8 cellular contexts compared by ENCODE assay signal in the genomic region with DNA sequence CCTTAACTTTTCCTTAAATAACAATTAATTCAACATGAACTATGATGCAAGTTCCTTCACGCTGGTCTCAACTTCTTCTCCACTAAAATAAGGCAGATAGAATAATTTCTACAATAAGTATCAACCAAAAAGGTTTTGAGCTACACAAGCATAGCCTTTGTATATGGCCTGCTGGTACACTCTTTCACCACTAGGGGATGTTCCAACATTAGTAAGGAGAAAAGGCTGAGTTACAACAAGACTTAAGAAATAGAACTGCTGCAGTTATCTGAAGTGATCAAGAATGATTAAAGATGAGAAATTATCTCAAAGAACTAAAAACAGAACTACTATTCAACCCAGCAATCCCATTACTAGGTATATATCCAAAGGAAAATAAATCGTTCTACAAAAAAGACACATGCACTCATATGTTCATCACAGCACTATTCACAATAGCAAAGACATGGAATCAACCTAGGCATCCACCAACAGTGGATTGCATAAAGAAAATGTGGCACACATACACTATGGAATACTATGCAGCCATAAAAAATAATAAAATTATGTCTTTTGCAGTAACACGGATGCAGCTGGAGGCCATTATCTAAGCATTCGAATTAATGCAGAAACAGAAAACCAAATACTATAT. TPM values are rescaled to one million over a fixed set of nuclear protein-coding genes. Genes with fewer than 3 reads are reported as not detected.
DNase-seq lines count a peak whose midpoint lies in the region; ATAC-seq and TF ChIP-seq lines count a peak whose summit lies in the region.

No MANE protein-coding gene starts in this region.

- peaks cover 25% of the 10 kb centered on the region for H3K4me1 Mint-ChIP-seq in activated CD8-positive, alpha-beta memory T cell treated with anti-CD3 and anti-CD28 coated beads, Interleukin-2, amount 10 ng/mL, durations not matched to agents 7 days and 5 days
- peaks cover 6 to 11% of the 10 kb centered on the region in 2 donors for H3K4me1 Mint-ChIP-seq in natural killer cell

- no peak for DNase-seq in activated CD8-positive, alpha-beta memory T cell treated with anti-CD3 and anti-CD28 coated beads, Interleukin-2, amount 10 ng/mL, durations not matched to agents 7 days and 5 days
- DNase-seq in activated CD8-positive, alpha-beta memory T cell treated with anti-CD3 and anti-CD28 coated beads, Interleukin-2, amount 50 U/mL, for 48 hours: no peak
- DNase-seq in M059J (ENCODE audit: low read depth): peak; percentile 78
- DNase-seq in SK-N-DZ (ENCODE audit: low spot score): peak; percentile 63
- DNase-seq in erythroblast (lab: John Stamatoyannopoulos, UW): peak; percentile 73 to 76
- no peak for DNase-seq in natural killer cell
- no peak for DNase-seq in cortex of kidney (lab: John Stamatoyannopoulos, UW)

- no peak overlapping the region for H3K4me3 Mint-ChIP-seq in activated CD8-positive, alpha-beta memory T cell treated with anti-CD3 and anti-CD28 coated beads, Interleukin-2, amount 10 ng/mL, durations not matched to agents 7 days and 5 days
- H3K4me3 Mint-ChIP-seq in natural killer cell: no peak overlapping the region

- ATAC-seq in activated CD8-positive, alpha-beta memory T cell treated with anti-CD3 and anti-CD28 coated beads, Interleukin-2, amount 10 ng/mL, durations not matched to agents 7 days and 5 days: peak; percentile 93
- ATAC-seq in GM21737 (IDR thresholded peaks at IDR 0.05; ENCODE audit: unreplicated experiment) (peak; percentile 70), natural killer cell (peak; percentile 84 to 96 (median 93))

- no peaks in the 10 kb centered on the region for H3K9me3 Mint-ChIP-seq in activated CD8-positive, alpha-beta memory T cell treated with anti-CD3 and anti-CD28 coated beads, Interleukin-2, amount 10 ng/mL, durations not matched to agents 7 days and 5 days (ENCODE audit: low read depth)
- no peaks in the 10 kb centered on the region for H3K9me3 Mint-ChIP-seq in natural killer cell

- intact Hi-C loops in natural killer cell (cut with micrococcal nuclease): loop anchor here (1.0 kb wide), 4 partner anchors 15 to 122 kb away; partner anchors contain the start of gene ATP13A3

- no peaks in the 10 kb centered on the region for H3K36me3 Mint-ChIP-seq in activated CD8-positive, alpha-beta memory T cell treated with anti-CD3 and anti-CD28 coated beads, Interleukin-2, amount 10 ng/mL, durations not matched to agents 7 days and 5 days
- H3K36me3 Mint-ChIP-seq in natural killer cell: no peaks in the 10 kb centered on the region

- peak; percentile 95 for TF ChIP-seq CTCF in natural killer cell (IDR thresholded peaks at IDR 0.05)

- no peak for TF ChIP-seq POLR2A in erythroblast (IDR thresholded peaks at IDR 0.05; ENCODE audit: low read length)

- no peaks in the 10 kb centered on the region for H3K27me3 Mint-ChIP-seq in activated CD8-positive, alpha-beta memory T cell treated with anti-CD3 and anti-CD28 coated beads, Interleukin-2, amount 10 ng/mL, durations not matched to agents 7 days and 5 days
- H3K27me3 Mint-ChIP-seq in natural killer cell (ENCODE audit: low read depth in 2 of 2): no peaks in the 10 kb centered on the region

- CTCF ChIA-PET in activated CD8-positive, alpha-beta memory T cell treated with anti-CD3 and anti-CD28 coated beads, Interleukin-2, amount 10 ng/mL, durations not matched to agents 7 days and 5 days (lab: Charles Lee): interaction anchor here (0.5 to 4.0 kb wide), 25 partner anchors 9 to 269 kb away, joined by 3 to 33 read pairs (median 4); partner anchors contain the start of genes ATP13A3 and TMEM44

- H3K27ac Mint-ChIP-seq in activated CD8-positive, alpha-beta memory T cell treated with anti-CD3 and anti-CD28 coated beads, Interleukin-2, amount 10 ng/mL, durations not matched to agents 7 days and 5 days: no peak overlapping the region
- no peak overlapping the region for H3K27ac Mint-ChIP-seq in natural killer cell

RNA-seq across cellular contexts. Expression of gene ATP13A3, which starts 14.4 kb away (rescaled TPM):
- total RNA-seq in activated CD8-positive, alpha-beta memory T cell treated with anti-CD3 and anti-CD28 coated beads, Interleukin-2, amount 10 ng/mL, durations not matched to agents 7 days and 5 days: 10 to 100 TPM; 78.3 to 82.0 TPM
- 91.3 and 134 TPM in 2 replicates for total RNA-seq in M059J (2014; rRNA removed; shearing (Covaris generic))
- polyA plus RNA-seq in SK-N-DZ (2014; cell fraction: cytosol; rRNA removed): 76.4 and 79.1 TPM in 2 replicates
- polyA plus RNA-seq in SK-N-DZ (2014; cell fraction: nucleus; rRNA removed): 74.9 and 78.1 TPM in 2 replicates
- total RNA-seq in natural killer cell: 10 to 100 TPM; 62.9 to 79.2 (median 64.2) TPM

Comparison
In these comparisons a context has a peak if more than half of its experiments do, and no peak if none do; other contexts are left out.
1. DNase-seq: peak in M059J (single experiment), SK-N-DZ (single experiment) and erythroblast (2 of 2); none in activated CD8-positive, alpha-beta memory T cell treated with anti-CD3 and anti-CD28 coated beads, Interleukin-2, amount 10 ng/mL, durations not matched to agents 7 days and 5 days (single experiment), activated CD8-positive, alpha-beta memory T cell treated with anti-CD3 and anti-CD28 coated beads, Interleukin-2, amount 50 U/mL, for 48 hours (single experiment), natural killer cell (single experiment) and cortex of kidney (single experiment).
2. Peak in every context shown above with its lines, with median percentiles within 50 percentile points of each other: ATAC-seq.